Comparison of ENCODE assay signal across 34 cellular contexts in genomic region chr16:30503403-30504296, GRCh38. TPM values are rescaled to one million over a fixed set of nuclear protein-coding genes. Genes with fewer than 3 reads are reported as not detected.
A peak's percentile ranks its signal among the peaks of the same experiment; 100 is the strongest.
DNase-seq lines count a peak whose midpoint lies in the region; ATAC-seq lines count a peak whose summit lies in the region.
"Had no signal": no experiment of that assay in that cellular context is flagged by ENCODE, and none has a peak within 500 bp of the region (broad histone marks: within the 10 kb centered on the region; RNA-seq: fewer than 3 reads in every experiment).

No MANE protein-coding gene starts in this region.

- CTCF ChIA-PET in activated CD8-positive, alpha-beta memory T cell treated with anti-CD3 and anti-CD28 coated beads, Interleukin-2, amount 10 ng/mL, durations not matched to agents 7 days and 5 days (lab: Charles Lee), result interaction anchor here (2.0 kb wide), 1 partner anchor 95 kb away, joined by 6 read pairs; no protein-coding TSS in a partner anchor
- CTCF ChIA-PET in CD8-positive, alpha-beta memory T cell (lab: Charles Lee), result interaction anchor here (1.0 to 1.4 kb wide), 2 partner anchors 55 to 74 kb away, joined by 3 to 4 read pairs; partner anchors contain the start of genes DCTPP1 and ZNF764

- no peak overlapping the region for H3K4me3 ChIP-seq in CD8-positive, alpha-beta memory T cell (ENCODE audit: low read length)
- H3K4me3 ChIP-seq: colonic mucosa, esophagus muscularis mucosa, GM12878, hepatocyte, left lung, SJSA1, thoracic aorta, vagina had no signal

- no peak overlapping the region for H3K27ac ChIP-seq in CD8-positive, alpha-beta memory T cell (ENCODE audit: low read depth, low read length)
- H3K27ac ChIP-seq: colonic mucosa, esophagus muscularis mucosa, hepatocyte, left lung, SJSA1, thoracic aorta, vagina had no signal

- H3K4me1 ChIP-seq in CD8-positive, alpha-beta memory T cell (ENCODE audit: insufficient read depth, low read length), result no peaks in the 10 kb centered on the region
- H3K4me1 ChIP-seq: BE2C, colonic mucosa, esophagus muscularis mucosa, left lung, SJSA1, vagina had no signal

- H3K36me3 ChIP-seq in CD8-positive, alpha-beta memory T cell (ENCODE audit: insufficient read depth, low read length), result peaks cover 58% of the 10 kb centered on the region
- H3K36me3 ChIP-seq: BE2C, colonic mucosa, esophagus muscularis mucosa, SJSA1, thoracic aorta, vagina had no signal

- no peaks in the 10 kb centered on the region for H3K9me3 Mint-ChIP-seq in activated CD8-positive, alpha-beta memory T cell treated with anti-CD3 and anti-CD28 coated beads, Interleukin-2, amount 10 ng/mL, durations not matched to agents 7 days and 5 days (ENCODE audit: low read depth)
- H3K9me3 Mint-ChIP-seq in CD8-positive, alpha-beta memory T cell, result no peaks in the 10 kb centered on the region
- H3K9me3 Mint-ChIP-seq in activated naive CD4-positive, alpha-beta T cell treated with anti-CD3 and anti-CD28 coated beads, Interleukin-2, amount 50 U/mL, for 72 hours, result no peaks in the 10 kb centered on the region
- no peaks in the 10 kb centered on the region for H3K9me3 Mint-ChIP-seq in naive thymus-derived CD8-positive, alpha-beta T cell
- H3K9me3 Mint-ChIP-seq: activated T-cell treated with anti-CD3 and anti-CD28 coated beads, Interleukin-2, amount 50 U/mL, for 4 hours; endodermal cell had no signal

- H3K27me3 Mint-ChIP-seq in activated CD8-positive, alpha-beta memory T cell treated with anti-CD3 and anti-CD28 coated beads, Interleukin-2, amount 10 ng/mL, durations not matched to agents 7 days and 5 days, result no peaks in the 10 kb centered on the region
- peaks cover 0 to 2% of the 10 kb centered on the region in 2 donors for H3K27me3 Mint-ChIP-seq in CD8-positive, alpha-beta memory T cell
- no peaks in the 10 kb centered on the region for H3K27me3 Mint-ChIP-seq in naive thymus-derived CD8-positive, alpha-beta T cell

- ATAC-seq in activated CD8-positive, alpha-beta memory T cell treated with anti-CD3 and anti-CD28 coated beads, Interleukin-2, amount 10 ng/mL, durations not matched to agents 7 days and 5 days, result no peak
- no peak for ATAC-seq in activated naive CD4-positive, alpha-beta T cell treated with anti-CD3 and anti-CD28 coated beads, Interleukin-2, amount 50 U/mL, for 72 hours
- no peak for ATAC-seq in naive thymus-derived CD8-positive, alpha-beta T cell
- ATAC-seq: activated T-cell treated with anti-CD3 and anti-CD28 coated beads, Interleukin-2, amount 50 U/mL, for 4 hours; GM12878; left lung had no signal

- H3K9me3 ChIP-seq in CD8-positive, alpha-beta memory T cell (ENCODE audit: low read length), result no peaks in the 10 kb centered on the region
- H3K9me3 ChIP-seq: BE2C, colonic mucosa, esophagus muscularis mucosa, left lung, SJSA1, thoracic aorta, vagina had no signal

- H3K36me3 Mint-ChIP-seq in activated CD8-positive, alpha-beta memory T cell treated with anti-CD3 and anti-CD28 coated beads, Interleukin-2, amount 10 ng/mL, durations not matched to agents 7 days and 5 days, result peaks cover 45% of the 10 kb centered on the region
- peaks cover 12 to 62% (median 17%) of the 10 kb centered on the region in 3 donors for H3K36me3 Mint-ChIP-seq in CD8-positive, alpha-beta memory T cell
- peaks cover 6 to 22% of the 10 kb centered on the region in 2 donors for H3K36me3 Mint-ChIP-seq in activated naive CD4-positive, alpha-beta T cell treated with anti-CD3 and anti-CD28 coated beads, Interleukin-2, amount 50 U/mL, for 72 hours
- H3K36me3 Mint-ChIP-seq in naive thymus-derived CD8-positive, alpha-beta T cell, result peaks cover 0 to 80% (median 15%) of the 10 kb centered on the region in 3 donors

- intact Hi-C loops in cardiac septum (cut with DNase I), result no loop called here

- peaks cover 10% of the 10 kb centered on the region for H3K4me1 Mint-ChIP-seq in activated CD8-positive, alpha-beta memory T cell treated with anti-CD3 and anti-CD28 coated beads, Interleukin-2, amount 10 ng/mL, durations not matched to agents 7 days and 5 days
- H3K4me1 Mint-ChIP-seq in CD8-positive, alpha-beta memory T cell, result peaks cover 8 to 12% (median 8%) of the 10 kb centered on the region in 3 donors
- H3K4me1 Mint-ChIP-seq in naive thymus-derived CD8-positive, alpha-beta T cell, result peaks cover 0 to 11% (median 3%) of the 10 kb centered on the region in 4 donors
- H3K4me1 Mint-ChIP-seq: endodermal cell had no signal

- no peaks in the 10 kb centered on the region for H3K27me3 ChIP-seq in CD8-positive, alpha-beta memory T cell (ENCODE audit: insufficient read depth, low read length, poor library complexity, severe bottlenecking)
- H3K27me3 ChIP-seq: BE2C, colonic mucosa, esophagus muscularis mucosa, hepatocyte, left lung, SJSA1, vagina had no signal

- peak overlapping the region; percentile 32 for H3K27ac Mint-ChIP-seq in activated CD8-positive, alpha-beta memory T cell treated with anti-CD3 and anti-CD28 coated beads, Interleukin-2, amount 10 ng/mL, durations not matched to agents 7 days and 5 days
- peak overlapping the region in 7 of 8 donors; percentile 48 to 91 (median 80) for H3K27ac Mint-ChIP-seq in CD8-positive, alpha-beta memory T cell
- H3K27ac Mint-ChIP-seq in activated naive CD4-positive, alpha-beta T cell treated with anti-CD3 and anti-CD28 coated beads, Interleukin-2, amount 50 U/mL, for 72 hours, result peak overlapping the region; percentile 24 to 70
- H3K27ac Mint-ChIP-seq in naive thymus-derived CD8-positive, alpha-beta T cell, result peak overlapping the region; percentile 34 to 87 (median 78)
- H3K27ac Mint-ChIP-seq: endodermal cell had no signal

- POLR2A ChIA-PET in CD8-positive, alpha-beta memory T cell (lab: Charles Lee), result interaction anchor here (0.6 to 0.9 kb wide), 2 partner anchors 28 to 85 kb away, joined by 10 read pairs; no protein-coding TSS in a partner anchor
- POLR2A ChIA-PET in naive thymus-derived CD8-positive, alpha-beta T cell (lab: Charles Lee), result interaction anchor here (0.6 kb wide), 1 partner anchor 45 kb away, joined by 3 read pairs; no protein-coding TSS in a partner anchor

- no peak for DNase-seq in activated CD8-positive, alpha-beta memory T cell treated with anti-CD3 and anti-CD28 coated beads, Interleukin-2, amount 10 ng/mL, durations not matched to agents 7 days and 5 days
- DNase-seq in activated CD8-positive, alpha-beta memory T cell treated with anti-CD3 and anti-CD28 coated beads for 24 hours, result no peak
- no peak for DNase-seq in CD8-positive, alpha-beta memory T cell
- DNase-seq in activated naive CD4-positive, alpha-beta T cell treated with anti-CD3 and anti-CD28 coated beads, Interleukin-2, amount 50 U/mL, for 72 hours (ENCODE audit: low spot score in 2 of 2), result no peak
- DNase-seq in naive thymus-derived CD8-positive, alpha-beta T cell, result no peak
- DNase-seq in cardiac septum (ENCODE audit: low spot score) (no peak), iPS-NIHi11 (ENCODE audit: low spot score) (no peak), NCI-H2196 treated with DMSO at 0.1 percent for 48 hours (lab: John Stamatoyannopoulos, UW; ENCODE audit: unreplicated experiment) (no peak)
- DNase-seq: activated T-cell treated with anti-CD3 and anti-CD28 coated beads, Interleukin-2, amount 50 U/mL, for 4 hours; amniotic stem cell; BE2C; Calu3; colonic mucosa; DND-41; endodermal cell; foreskin melanocyte; Kasumi-1; left lung; MV-4-11; NCI-H1694; NCI-H2171; NCI-H69; small intestine; stimulated activated CD4-positive, alpha-beta T cell treated with anti-CD3 and anti-CD28 coated beads, Interleukin-2, amount 100 ng/mL, for 24 hours had no signal

- H3K4me3 Mint-ChIP-seq in activated CD8-positive, alpha-beta memory T cell treated with anti-CD3 and anti-CD28 coated beads, Interleukin-2, amount 10 ng/mL, durations not matched to agents 7 days and 5 days, result no peak overlapping the region
- no peak overlapping the region for H3K4me3 Mint-ChIP-seq in CD8-positive, alpha-beta memory T cell
- H3K4me3 Mint-ChIP-seq in naive thymus-derived CD8-positive, alpha-beta T cell, result no peak overlapping the region
- H3K4me3 Mint-ChIP-seq: activated T-cell treated with anti-CD3 and anti-CD28 coated beads, Interleukin-2, amount 50 U/mL, for 4 hours; endodermal cell had no signal

RNA-seq across cellular contexts. Expression of gene ZNF768, which starts 22.7 kb away (rescaled TPM):
- total RNA-seq in activated CD8-positive, alpha-beta memory T cell treated with anti-CD3 and anti-CD28 coated beads, Interleukin-2, amount 10 ng/mL, durations not matched to agents 7 days and 5 days, result 10 to 100 TPM in 1 of 2 experiments, 1 to 10 TPM in 1; 6.2 to 10.3 TPM
- total RNA-seq in CD8-positive, alpha-beta memory T cell, result 10 to 100 TPM; 13.5 to 15.1 TPM
- polyA plus RNA-seq in CD8-positive, alpha-beta memory T cell, result 2.5 TPM
- 1 to 10 TPM; 2.3 to 9.3 TPM for total RNA-seq in activated naive CD4-positive, alpha-beta T cell treated with anti-CD3 and anti-CD28 coated beads, Interleukin-2, amount 50 U/mL, for 72 hours
- total RNA-seq in naive thymus-derived CD8-positive, alpha-beta T cell, result 1 to 10 TPM; 8.3 to 8.5 TPM
- polyA plus RNA-seq in naive thymus-derived CD8-positive, alpha-beta T cell, result 1 to 10 TPM; 1.1 to 2.1 (median 1.5) TPM
- 49.8 TPM for total RNA-seq in cardiac septum

RNA-seq across cellular contexts. Expression of gene ZNF747, which starts 31.0 kb away (rescaled TPM):
- 10 to 100 TPM; 11.3 to 13.2 TPM for total RNA-seq in activated CD8-positive, alpha-beta memory T cell treated with anti-CD3 and anti-CD28 coated beads, Interleukin-2, amount 10 ng/mL, durations not matched to agents 7 days and 5 days
- total RNA-seq in CD8-positive, alpha-beta memory T cell, result 10 to 100 TPM; 13.5 to 17.0 TPM
- 8.4 TPM for polyA plus RNA-seq in CD8-positive, alpha-beta memory T cell
- total RNA-seq in activated naive CD4-positive, alpha-beta T cell treated with anti-CD3 and anti-CD28 coated beads, Interleukin-2, amount 50 U/mL, for 72 hours, result 1 to 10 TPM; 4.5 to 8.2 TPM
- total RNA-seq in naive thymus-derived CD8-positive, alpha-beta T cell, result 10 to 100 TPM; 21.8 to 21.9 TPM
- polyA plus RNA-seq in naive thymus-derived CD8-positive, alpha-beta T cell, result 10 to 100 TPM in 2 of 3 donors, 1 to 10 TPM in 1; 9.5 to 12.0 (median 11.4) TPM
- 13.7 TPM for total RNA-seq in cardiac septum

RNA-seq across cellular contexts. Expression of gene ITGAL, which starts 31.1 kb away (rescaled TPM):
- 100 to 1,000 TPM; 566 to 685 TPM for total RNA-seq in activated CD8-positive, alpha-beta memory T cell treated with anti-CD3 and anti-CD28 coated beads, Interleukin-2, amount 10 ng/mL, durations not matched to agents 7 days and 5 days
- 100 to 1,000 TPM; 333 to 363 TPM for total RNA-seq in CD8-positive, alpha-beta memory T cell
- polyA plus RNA-seq in CD8-positive, alpha-beta memory T cell, result 256 TPM
- 100 to 1,000 TPM; 297 to 390 TPM for total RNA-seq in activated naive CD4-positive, alpha-beta T cell treated with anti-CD3 and anti-CD28 coated beads, Interleukin-2, amount 50 U/mL, for 72 hours
- 100 to 1,000 TPM; 334 to 339 TPM for total RNA-seq in naive thymus-derived CD8-positive, alpha-beta T cell
- polyA plus RNA-seq in naive thymus-derived CD8-positive, alpha-beta T cell, result 100 to 1,000 TPM; 121 to 157 (median 124) TPM
- total RNA-seq in cardiac septum, result 2.9 TPM
- total RNA-seq: A673, Calu3, endodermal cell, H4, renal cortical epithelial cell, RPMI7951, SJSA1 had no signal

RNA-seq across cellular contexts. Expression of gene ZNF764, which starts 54.5 kb away (rescaled TPM):
- 10 to 100 TPM; 14.0 to 15.6 TPM for total RNA-seq in activated CD8-positive, alpha-beta memory T cell treated with anti-CD3 and anti-CD28 coated beads, Interleukin-2, amount 10 ng/mL, durations not matched to agents 7 days and 5 days
- total RNA-seq in CD8-positive, alpha-beta memory T cell, result 10 to 100 TPM; 15.1 to 15.7 TPM
- polyA plus RNA-seq in CD8-positive, alpha-beta memory T cell, result 8.9 TPM
- total RNA-seq in activated naive CD4-positive, alpha-beta T cell treated with anti-CD3 and anti-CD28 coated beads, Interleukin-2, amount 50 U/mL, for 72 hours, result 10 to 100 TPM; 11.1 to 11.6 TPM
- total RNA-seq in naive thymus-derived CD8-positive, alpha-beta T cell, result 10 to 100 TPM; 18.8 to 19.3 TPM
- polyA plus RNA-seq in naive thymus-derived CD8-positive, alpha-beta T cell, result 1 to 10 TPM; 3.6 to 6.5 (median 4.0) TPM
- 11.4 TPM for total RNA-seq in cardiac septum

RNA-seq across cellular contexts. Expression of gene SEPHS2, which starts 58.0 kb away (rescaled TPM):
- total RNA-seq in activated CD8-positive, alpha-beta memory T cell treated with anti-CD3 and anti-CD28 coated beads, Interleukin-2, amount 10 ng/mL, durations not matched to agents 7 days and 5 days, result 10 to 100 TPM; 63.3 to 92.9 TPM
- total RNA-seq in CD8-positive, alpha-beta memory T cell, result 10 to 100 TPM; 68.2 to 71.0 TPM
- 59.0 TPM for polyA plus RNA-seq in CD8-positive, alpha-beta memory T cell
- total RNA-seq in activated naive CD4-positive, alpha-beta T cell treated with anti-CD3 and anti-CD28 coated beads, Interleukin-2, amount 50 U/mL, for 72 hours, result 10 to 100 TPM; 54.8 to 62.7 TPM
- 10 to 100 TPM; 52.3 to 55.1 TPM for total RNA-seq in naive thymus-derived CD8-positive, alpha-beta T cell
- polyA plus RNA-seq in naive thymus-derived CD8-positive, alpha-beta T cell, result 10 to 100 TPM; 45.5 to 60.7 (median 55.0) TPM
- total RNA-seq in cardiac septum, result 27.3 TPM

Comparison
In these comparisons a context has a peak if more than half of its experiments do, and no peak if none do; other contexts are left out.
1. RNA of gene ITGAL, which starts 31.1 kb away (total RNA-seq): 566 to 685 TPM in activated CD8-positive, alpha-beta memory T cell treated with anti-CD3 and anti-CD28 coated beads, Interleukin-2, amount 10 ng/mL, durations not matched to agents 7 days and 5 days, 297 to 390 TPM in activated naive CD4-positive, alpha-beta T cell treated with anti-CD3 and anti-CD28 coated beads, Interleukin-2, amount 50 U/mL, for 72 hours, 333 to 363 TPM in CD8-positive, alpha-beta memory T cell and 334 to 339 TPM in naive thymus-derived CD8-positive, alpha-beta T cell; 2.9 TPM in cardiac septum (single experiment); every median in the first group is over 10 times any median in the second.
2. Peak in every context shown above with its lines, with median percentiles within 50 percentile points of each other: H3K27ac Mint-ChIP-seq.